ENCODE assay signal across 13 cellular contexts in the genomic region with DNA sequence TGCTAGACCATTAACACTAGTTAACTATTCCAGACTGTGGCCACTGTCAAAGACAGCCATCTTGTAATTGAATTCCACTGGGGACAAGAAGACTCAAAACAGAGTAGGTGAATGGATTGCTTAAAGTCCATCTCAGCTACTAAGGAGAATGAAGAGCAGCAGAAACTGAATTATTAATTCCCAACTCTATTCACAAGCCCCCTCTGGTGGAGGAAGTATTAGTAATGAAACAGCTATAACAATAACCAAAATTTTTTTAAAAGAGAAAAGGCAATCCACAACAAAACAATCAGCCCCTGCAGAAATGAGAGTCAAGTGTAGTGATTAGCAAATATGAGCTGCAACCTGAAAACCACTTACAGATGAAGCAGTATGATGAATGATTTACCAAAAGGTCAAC.
DNase-seq lines count a peak whose midpoint lies in the region; ATAC-seq, FAIRE-seq and TF ChIP-seq lines count a peak whose summit lies in the region.
"Had no signal": no experiment of that assay in that cellular context is flagged by ENCODE, and none has a peak within 500 bp of the region (broad histone marks: within the 10 kb centered on the region; RNA-seq: fewer than 3 reads in every experiment).

No MANE protein-coding gene starts in this region.

- no peak overlapping the region for H3K27ac ChIP-seq in C4-2B
- no peak overlapping the region for H3K27ac ChIP-seq in VCaP
- H3K27ac ChIP-seq: heart left ventricle, upper lobe of right lung had no signal

- no peak for ATAC-seq in GM19463 (IDR thresholded peaks at IDR 0.05; ENCODE audit: unreplicated experiment)
- ATAC-seq: heart left ventricle, upper lobe of right lung had no signal

- DNase-seq in Kasumi-1 (lab: John Stamatoyannopoulos, UW) (peak; percentile 28 to 67), DMS153 treated with DMSO at 0.1 percent for 48 hours (lab: John Stamatoyannopoulos, UW; ENCODE audit: unreplicated experiment) (no peak), H54 (ENCODE audit: insufficient read length, low spot score) (no peak), NCI-H1930 (lab: John Stamatoyannopoulos, UW) (no peak)
- DNase-seq: activated CD4-positive, alpha-beta memory T cell treated with anti-CD3 and anti-CD28 coated beads for 36 hours; activated naive CD4-positive, alpha-beta T cell; heart left ventricle; NCI-H226; upper lobe of right lung had no signal

- FAIRE-seq in islet of Langerhans (lab: Jason Lieb, UNC) (peak; percentile 74), H54 (lab: Jason Lieb, UNC) (no peak)

- peak; percentile 21 for TF ChIP-seq CTCF in C4-2B (conservative IDR thresholded peaks at IDR 0.05)
- peak; percentile 52; the same call in 1 of the 2 replicates for TF ChIP-seq CTCF in VCaP (conservative IDR thresholded peaks at IDR 0.05)

- TF ChIP-seq POLR2A in H54 (IDR thresholded peaks at IDR 0.05; ENCODE audit: low read depth, low read length) = no peak

Comparison
In these comparisons a context has a peak if more than half of its experiments do, and no peak if none do; other contexts are left out.
1. DNase-seq: peak in Kasumi-1 (2 of 2); none in DMS153 treated with DMSO at 0.1 percent for 48 hours (single experiment), H54 (single experiment) and NCI-H1930 (0 of 2).